ENCODE assay signal across 29 cellular contexts in genomic region chr18:59461171-59461570, GRCh38.
"Had no signal": no experiment of that assay in that cellular context is flagged by ENCODE, and none has a peak within 500 bp of the region (broad histone marks: within the 10 kb centered on the region; RNA-seq: fewer than 3 reads in every experiment).

No MANE protein-coding gene starts in this region.

- H3K9me3 ChIP-seq: esophagus squamous epithelium, ovary, psoas muscle, sigmoid colon, upper lobe of left lung, vagina had no signal

- H3K27ac ChIP-seq: epithelial cell of prostate, esophagus squamous epithelium, psoas muscle, upper lobe of left lung, vagina had no signal

- H3K27me3 ChIP-seq: ovary, sigmoid colon, upper lobe of left lung, vagina had no signal

- H3K36me3 ChIP-seq: esophagus squamous epithelium, ovary, upper lobe of left lung, vagina had no signal

- FAIRE-seq: frontal cortex, islet of Langerhans had no signal

- H3K4me3 ChIP-seq: esophagus squamous epithelium, ovary, psoas muscle, sigmoid colon, smooth muscle cell, upper lobe of left lung, vagina had no signal

- H3K4me1 ChIP-seq: psoas muscle, upper lobe of left lung, vagina had no signal

- H3K4me2 ChIP-seq: smooth muscle cell had no signal

- DNase-seq: activated CD4-positive, alpha-beta memory T cell treated with anti-CD3 and anti-CD28 coated beads, Interleukin-2, amount 10 ng/mL, durations not matched to agents 7 days and 5 days; activated CD4-positive, alpha-beta T cell treated with anti-CD3 and anti-CD28 coated beads for 1 hour; activated CD4-positive, alpha-beta T cell treated with anti-CD3 and anti-CD28 coated beads, Interleukin-2, amount 10 ng/mL, durations not matched to agents 7 days and 5 days; activated gamma-delta T cell treated with Interleukin-2 at 50 U/mL for 16 hours; activated naive CD8-positive, alpha-beta T cell treated with anti-CD3 and anti-CD28 coated beads, Interleukin-2, amount 50 U/mL, for 24 hours; activated T-cell treated with anti-CD3 and anti-CD28 coated beads, Interleukin-2, amount 50 U/mL, for 4 hours; amygdala; effector CD4-positive, alpha-beta T cell; esophagus squamous epithelium; left cardiac atrium; left ventricle myocardium superior; naive B cell; ovary; psoas muscle; sigmoid colon; stimulated activated CD4-positive, alpha-beta T cell treated with anti-CD3 and anti-CD28 coated beads, Interleukin-1b, Interleukin-23, amount 100 ng/mL, for 48 hours; stimulated activated CD4-positive, alpha-beta T cell treated with anti-CD3 and anti-CD28 coated beads, Interleukin-4, amount 100 ng/mL, for 4 hours; stimulated activated CD8-positive, alpha-beta memory T cell treated with anti-CD3 and anti-CD28 coated beads, Interleukin-4, amount 100 ng/mL, for 48 hours; stimulated activated naive CD8-positive, alpha-beta T cell treated with anti-CD3 and anti-CD28 coated beads, Interleukin-15, amount 100 ng/mL, for 72 hours; substantia nigra; T-helper 2 cell; upper lobe of left lung had no signal

- ATAC-seq: activated naive CD8-positive, alpha-beta T cell treated with anti-CD3 and anti-CD28 coated beads, Interleukin-2, amount 50 U/mL, for 24 hours; activated T-cell treated with anti-CD3 and anti-CD28 coated beads, Interleukin-2, amount 50 U/mL, for 4 hours; activated T-helper 17 cell treated with anti-CD3 and anti-CD28 coated beads, Interleukin-2, amount 50 U/mL, for 72 hours; left cardiac atrium; left ventricle myocardium superior; psoas muscle; stimulated activated memory B cell treated with anti-CD40 and anti-IgM and Interleukin-4, amounts not matched to agents 10 μg/mL and 1 μg/mL and 100 μg/mL, for 72 hours; stimulated activated naive CD8-positive, alpha-beta T cell treated with anti-CD3 and anti-CD28 coated beads, Interleukin-15, amount 100 ng/mL, for 72 hours had no signal
